ENCODE assay signal across 10 cellular contexts in genomic region chrX:65866146-65866545, GRCh38.
DNase-seq lines count a peak whose midpoint lies in the region; ATAC-seq and TF ChIP-seq lines count a peak whose summit lies in the region.
"Had no signal": no experiment of that assay in that cellular context is flagged by ENCODE, and none has a peak within 500 bp of the region (broad histone marks: within the 10 kb centered on the region; RNA-seq: fewer than 3 reads in every experiment).

No MANE protein-coding gene starts in this region.

- intact Hi-C loops in activated CD4-positive, alpha-beta T cell treated with anti-CD3 and anti-CD28 coated beads for 36 hours (cut with DNase I, micrococcal nuclease) = no loop called here
- intact Hi-C loops in mucosa of descending colon (cut with DNase I, micrococcal nuclease) = no loop called here
- intact Hi-C loops in left lung (cut with DNase I) = no loop called here

- peaks cover 27% of the 10 kb centered on the region for H3K4me1 Mint-ChIP-seq in activated CD4-positive, alpha-beta T cell treated with anti-CD3 and anti-CD28 coated beads for 36 hours
- H3K4me1 Mint-ChIP-seq in HFFc6 (ENCODE audit: low read depth) = no peaks in the 10 kb centered on the region

- H3K27me3 ChIP-seq in left lung = no peaks in the 10 kb centered on the region
- H3K27me3 ChIP-seq: right atrium auricular region had no signal

- H3K9me3 Mint-ChIP-seq in activated CD4-positive, alpha-beta T cell treated with anti-CD3 and anti-CD28 coated beads for 36 hours (ENCODE audit: low read depth) = no peaks in the 10 kb centered on the region
- no peaks in the 10 kb centered on the region for H3K9me3 Mint-ChIP-seq in HFFc6

- no peaks in the 10 kb centered on the region for H3K27me3 Mint-ChIP-seq in activated CD4-positive, alpha-beta T cell treated with anti-CD3 and anti-CD28 coated beads for 36 hours
- H3K27me3 Mint-ChIP-seq in HFFc6 (ENCODE audit: insufficient read depth) = peaks cover 3% of the 10 kb centered on the region

- CTCF ChIA-PET in activated CD4-positive, alpha-beta T cell treated with anti-CD3 and anti-CD28 coated beads for 36 hours (lab: Charles Lee) = no interaction called here

- TF ChIP-seq CTCF in mucosa of descending colon (IDR thresholded peaks at IDR 0.05) = no peak
- no peak for TF ChIP-seq CTCF in left lung (IDR thresholded peaks at IDR 0.05)
- no peak for TF ChIP-seq CTCF in HFFc6 (IDR thresholded peaks at IDR 0.05)

- no peak overlapping the region for H3K4me3 Mint-ChIP-seq in activated CD4-positive, alpha-beta T cell treated with anti-CD3 and anti-CD28 coated beads for 36 hours
- H3K4me3 Mint-ChIP-seq in HFFc6 = no peak overlapping the region

- H3K9me3 ChIP-seq in mucosa of descending colon = no peaks in the 10 kb centered on the region
- no peaks in the 10 kb centered on the region for H3K9me3 ChIP-seq in left lung
- H3K9me3 ChIP-seq: right atrium auricular region had no signal

- H3K36me3 ChIP-seq in mucosa of descending colon (ENCODE audit: low read depth) (no peaks in the 10 kb centered on the region), left lung (no peaks in the 10 kb centered on the region)
- H3K36me3 ChIP-seq: right atrium auricular region had no signal

- no peak overlapping the region for H3K27ac ChIP-seq in left lung
- H3K27ac ChIP-seq: right atrium auricular region had no signal

- no peak overlapping the region for H3K27ac Mint-ChIP-seq in activated CD4-positive, alpha-beta T cell treated with anti-CD3 and anti-CD28 coated beads for 36 hours
- H3K27ac Mint-ChIP-seq in HFFc6 = no peak overlapping the region

- no peaks in the 10 kb centered on the region for H3K36me3 Mint-ChIP-seq in activated CD4-positive, alpha-beta T cell treated with anti-CD3 and anti-CD28 coated beads for 36 hours (ENCODE audit: low read depth)
- no peaks in the 10 kb centered on the region for H3K36me3 Mint-ChIP-seq in HFFc6 (ENCODE audit: low read depth)

- POLR2A ChIA-PET in activated CD4-positive, alpha-beta T cell treated with anti-CD3 and anti-CD28 coated beads for 36 hours (lab: Charles Lee) = no interaction called here

- no peak overlapping the region for H3K4me3 ChIP-seq in mucosa of descending colon
- H3K4me3 ChIP-seq in left lung = no peak overlapping the region
- H3K4me3 ChIP-seq: right atrium auricular region had no signal

- DNase-seq in activated CD4-positive, alpha-beta T cell treated with anti-CD3 and anti-CD28 coated beads for 36 hours = peak; percentile 26
- DNase-seq in activated CD4-positive, alpha-beta T cell treated with anti-CD3 and anti-CD28 coated beads for 1 hour = no peak
- DNase-seq in mucosa of descending colon = peak in 1 of 3 donors; percentile 1
- no peak for DNase-seq in left lung
- no peak for DNase-seq in cerebellum (ENCODE audit: low spot score)
- DNase-seq in HFFc6 = no peak
- DNase-seq: NCI-H146 had no signal

- peak; percentile 97 for ATAC-seq in activated CD4-positive, alpha-beta T cell treated with anti-CD3 and anti-CD28 coated beads for 36 hours
- ATAC-seq in GM21529 (IDR thresholded peaks at IDR 0.05; ENCODE audit: unreplicated experiment) (peak; percentile 67), HG03469 (IDR thresholded peaks at IDR 0.05; ENCODE audit: unreplicated experiment) (peak; percentile 91), mucosa of descending colon (peak; percentile 35), left lung (no peak)

- H3K4me1 ChIP-seq in mucosa of descending colon (ENCODE audit: low read depth) = no peaks in the 10 kb centered on the region
- H3K4me1 ChIP-seq in left lung = no peaks in the 10 kb centered on the region
- H3K4me1 ChIP-seq: right atrium auricular region had no signal
